In genomic region chr3:32419766-32420137, GRCh38 we compare ENCODE assay signal across 9 cellular contexts. TPM values are rescaled to one million over a fixed set of nuclear protein-coding genes. Genes with fewer than 3 reads are reported as not detected.
DNase-seq lines count a peak whose midpoint lies in the region; ATAC-seq and TF ChIP-seq lines count a peak whose summit lies in the region.
"Had no signal": no experiment of that assay in that cellular context is flagged by ENCODE, and none has a peak within 500 bp of the region (broad histone marks: within the 10 kb centered on the region; RNA-seq: fewer than 3 reads in every experiment).

No MANE protein-coding gene starts in this region.

- H2AFZ ChIP-seq in IMR-90 (replicated peaks; ENCODE audit: low read length, poor library complexity), result peak overlapping the region; percentile 45

- no peak for TF ChIP-seq RAD21 in IMR-90 (IDR thresholded peaks at IDR 0.05; ENCODE audit: low read length)

- no peak overlapping the region for H3K4me2 ChIP-seq in IMR-90 (ENCODE audit: low read depth, low read length)

- H3K36me3 ChIP-seq in CD4-positive, CD25-positive, alpha-beta regulatory T cell (ENCODE audit: control insufficient read depth, insufficient read depth, low read length), result no peaks in the 10 kb centered on the region
- H3K36me3 ChIP-seq in IMR-90 (ENCODE audit: control insufficient read depth, insufficient read depth, low read length), result no peaks in the 10 kb centered on the region
- no peaks in the 10 kb centered on the region for H3K36me3 ChIP-seq in ascending aorta

- intact Hi-C loops in IMR-90 (cut with micrococcal nuclease), result no loop called here
- intact Hi-C loops in ascending aorta (cut with DNase I), result no loop called here

- no peaks in the 10 kb centered on the region for H3K9me3 ChIP-seq in CD4-positive, CD25-positive, alpha-beta regulatory T cell (ENCODE audit: control insufficient read depth in 2 of 2, low read length in 2 of 2)
- H3K9me3 ChIP-seq in IMR-90 (ENCODE audit: control insufficient read depth, insufficient read depth, low read length), result no peaks in the 10 kb centered on the region
- no peaks in the 10 kb centered on the region for H3K9me3 ChIP-seq in ascending aorta

- H3K9me3 Mint-ChIP-seq in CD4-positive, CD25-positive, alpha-beta regulatory T cell, result no peaks in the 10 kb centered on the region
- H3K9me3 Mint-ChIP-seq in naive thymus-derived CD8-positive, alpha-beta T cell, result no peaks in the 10 kb centered on the region

- POLR2A ChIA-PET in IMR-90 (lab: Charles Lee; ENCODE audit: unreplicated experiment), result no interaction called here
- POLR2A ChIA-PET in naive thymus-derived CD8-positive, alpha-beta T cell (lab: Charles Lee), result interaction anchor here (0.8 to 18.8 kb wide), 7 partner anchors 9 to 48 kb away, joined by 3 to 353 read pairs (median 4); no protein-coding TSS in a partner anchor
- POLR2A ChIA-PET in GM10248 (lab: Yijun Ruan, JAX), result no interaction called here

- 100% methylated on average over 1 of the region's 2 CpGs; no CpG with 5 or more reads in 1 of the 2 experiments for WGBS in IMR-90 (ENCODE audit: extremely low coverage in 2 of 2, insufficient read length in 1 of 2), 2 experiments

- peak overlapping the region; percentile 59 for H2BK120ac ChIP-seq in IMR-90 (ENCODE audit: low read depth, low read length)

- in situ Hi-C loops in IMR-90 (cut with MboI; ENCODE audit: low sequenced_read_pairs), result no loop called here

- DNase-seq in CD4-positive, CD25-positive, alpha-beta regulatory T cell, result no peak
- DNase-seq in IMR-90, result no peak
- DNase-seq in ascending aorta (ENCODE audit: low spot score in 2 of 2), result no peak
- no peak for DNase-seq in naive thymus-derived CD8-positive, alpha-beta T cell
- no peak for DNase-seq in NK-92 treated with Interleukin-12 subunit alpha and Interleukin-12 subunit beta, amount 100 ng/mL, for 24 hours (lab: John Stamatoyannopoulos, UW)
- no peak for DNase-seq in COR-L47 (lab: John Stamatoyannopoulos, UW)
- no peak for DNase-seq in HK-2 (ENCODE audit: unreplicated experiment)
- no peak for DNase-seq in GM10248 (ENCODE audit: extremely low spot score)

- no peak for ATAC-seq in CD4-positive, CD25-positive, alpha-beta regulatory T cell (ENCODE audit: low read depth in 2 of 2)
- no peak for ATAC-seq in IMR-90 (ENCODE audit: low read depth)
- ATAC-seq in naive thymus-derived CD8-positive, alpha-beta T cell, result no peak

- no peak overlapping the region for H3K9ac ChIP-seq in IMR-90 (ENCODE audit: low read depth, low read length)

- peak overlapping the region; percentile 85 for H3K18ac ChIP-seq in IMR-90 (ENCODE audit: low read depth, low read length)

- H2BK5ac ChIP-seq in IMR-90 (ENCODE audit: low read depth, low read length, poor library complexity, severe bottlenecking), result peak overlapping the region; percentile 53

- TF ChIP-seq POLR2A in IMR-90 (IDR thresholded peaks at IDR 0.05; ENCODE audit: low read depth, low read length), result no peak

- no peaks in the 10 kb centered on the region for H3K27me3 ChIP-seq in CD4-positive, CD25-positive, alpha-beta regulatory T cell (ENCODE audit: control insufficient read depth, insufficient read depth, low read length)
- no peaks in the 10 kb centered on the region for H3K27me3 ChIP-seq in IMR-90 (ENCODE audit: control insufficient read depth, insufficient read depth, low read length)
- H3K27me3 ChIP-seq in ascending aorta, result no peaks in the 10 kb centered on the region

- no TSS peak for BruUV-seq in IMR-90 (replicated peaks; lab: Mats Ljungman, UMichigan)

- peak overlapping the region; percentile 48; the same call in 1 of the 2 replicates for H4K5ac ChIP-seq in IMR-90 (ENCODE audit: low read depth, low read length)

- CTCF ChIA-PET in IMR-90 (lab: Yijun Ruan, JAX) (interaction anchor here (0.6 kb wide), 1 partner anchor 39 kb away, joined by 4 read pairs; no protein-coding TSS in a partner anchor), GM10248 (lab: Yijun Ruan, JAX) (interaction anchor here (0.9 to 9.0 kb wide), 6 partner anchors 10 to 49 kb away, joined by 3 to 76 read pairs (median 4); no protein-coding TSS in a partner anchor)

- dilution Hi-C loops in IMR-90 (cut with HindIII; ENCODE audit: low sequenced_read_pairs, unreplicated experiment), result no loop called here

- H3K27ac Mint-ChIP-seq in CD4-positive, CD25-positive, alpha-beta regulatory T cell, result peak overlapping the region; percentile 92 to 99 (median 95)
- peak overlapping the region; percentile 93 to 100 (median 97) for H3K27ac Mint-ChIP-seq in naive thymus-derived CD8-positive, alpha-beta T cell

- H3K4me1 ChIP-seq in CD4-positive, CD25-positive, alpha-beta regulatory T cell (ENCODE audit: control insufficient read depth, insufficient read depth, low read length, poor library complexity, severe bottlenecking), result peaks cover 91% of the 10 kb centered on the region
- H3K4me1 ChIP-seq in IMR-90 (ENCODE audit: control insufficient read depth, insufficient read depth, low read length) (peaks cover 16% of the 10 kb centered on the region), ascending aorta (peaks cover 12 to 21% of the 10 kb centered on the region in 2 donors)

- peak overlapping the region; percentile 65; the same call in 1 of the 2 replicates for H3K14ac ChIP-seq in IMR-90 (replicated peaks; ENCODE audit: low read depth, low read length)

- H4K91ac ChIP-seq in IMR-90 (ENCODE audit: insufficient read depth, low read depth, low read length), result peak overlapping the region; percentile 53; the same call in 1 of the 2 replicates

- H2AK5ac ChIP-seq in IMR-90 (ENCODE audit: low read depth, low read length), result peak overlapping the region; percentile 65; the same call in 1 of the 2 replicates

- H3K27ac ChIP-seq in CD4-positive, CD25-positive, alpha-beta regulatory T cell (ENCODE audit: insufficient read depth, low read length, poor library complexity, severe bottlenecking), result peak overlapping the region; percentile 60
- no peak overlapping the region for H3K27ac ChIP-seq in IMR-90 (ENCODE audit: insufficient read depth, low read length)
- peak overlapping the region; percentile 19 to 58 for H3K27ac ChIP-seq in ascending aorta

- H3K4me3 Mint-ChIP-seq in CD4-positive, CD25-positive, alpha-beta regulatory T cell, result peak overlapping the region; percentile 22 to 83 (median 60)
- H3K4me3 Mint-ChIP-seq in naive thymus-derived CD8-positive, alpha-beta T cell, result peak overlapping the region; percentile 68 to 83 (median 79)

- H3K27me3 Mint-ChIP-seq in CD4-positive, CD25-positive, alpha-beta regulatory T cell, result no peaks in the 10 kb centered on the region
- no peaks in the 10 kb centered on the region for H3K27me3 Mint-ChIP-seq in naive thymus-derived CD8-positive, alpha-beta T cell

- peaks cover 22% of the 10 kb centered on the region for H3K9me1 ChIP-seq in IMR-90 (ENCODE audit: insufficient read depth, low read length)

- H3K36me3 Mint-ChIP-seq in CD4-positive, CD25-positive, alpha-beta regulatory T cell, result peaks cover 9% of the 10 kb centered on the region
- H3K36me3 Mint-ChIP-seq in naive thymus-derived CD8-positive, alpha-beta T cell, result peaks cover 0 to 2% (median 0%) of the 10 kb centered on the region in 3 donors

- peaks cover 13% of the 10 kb centered on the region; the same call in 1 of the 2 replicates for H4K20me1 ChIP-seq in IMR-90 (ENCODE audit: insufficient read depth, low read length)

- H3K4ac ChIP-seq in IMR-90 (ENCODE audit: low read depth, low read length), result peak overlapping the region; percentile 18; the same call in 1 of the 2 replicates

- H2BK20ac ChIP-seq in IMR-90 (ENCODE audit: low read depth, low read length), result peak overlapping the region; percentile 73; the same call in 1 of the 2 replicates

- no peak overlapping the region for H3K56ac ChIP-seq in IMR-90 (ENCODE audit: extremely low read depth, insufficient read depth, low read length)

- H4K8ac ChIP-seq in IMR-90 (ENCODE audit: low read depth in 2 of 2, low read length in 2 of 2), result peak overlapping the region in 1 of 2 experiments; percentile 37; a peak in 2 of 4 replicates

- no peak overlapping the region for H2AK9ac ChIP-seq in IMR-90 (replicated peaks; ENCODE audit: low read depth, low read length, poor library complexity)

- H3K23ac ChIP-seq in IMR-90 (ENCODE audit: low read depth, low read length), result peak overlapping the region; percentile 4; the same call in 1 of the 2 replicates

- peak overlapping the region; percentile 16 for H3K4me3 ChIP-seq in CD4-positive, CD25-positive, alpha-beta regulatory T cell (ENCODE audit: low read depth, low read length)
- H3K4me3 ChIP-seq in IMR-90 (ENCODE audit: insufficient read depth, low read depth, low read length) (no peak overlapping the region), ascending aorta (no peak overlapping the region)
- H3K4me3 ChIP-seq: lung had no signal

- H3K79me1 ChIP-seq in IMR-90 (ENCODE audit: low read depth in 1 of 2, low read length in 2 of 2), result peaks cover 16 to 62% of the 10 kb centered on the region in 2 experiments; a peak in 3 of 4 replicates

- TF ChIP-seq CTCF in IMR-90 (conservative IDR thresholded peaks at IDR 0.05; ENCODE audit: low read depth, low read length) (no peak), ascending aorta (IDR thresholded peaks at IDR 0.05) (no peak), GM10248 (IDR thresholded peaks at IDR 0.05; ENCODE audit: control extremely low read depth, extremely low read depth, low read depth, missing control alignments) (no peak)

- H3K4me1 Mint-ChIP-seq in CD4-positive, CD25-positive, alpha-beta regulatory T cell, result peaks cover 24 to 97% (median 85%) of the 10 kb centered on the region in 4 donors
- H3K4me1 Mint-ChIP-seq in naive thymus-derived CD8-positive, alpha-beta T cell, result peaks cover 62 to 100% (median 97%) of the 10 kb centered on the region in 4 donors

- H2BK15ac ChIP-seq in IMR-90 (ENCODE audit: low read depth, low read length), result peak overlapping the region; percentile 49; the same call in 2 of the 3 replicates

TF ChIP-seq in IMR-90, 13 proteins besides CTCF, POLR2A, EP300 and RAD21 (continues in another document):
- TF ChIP-seq ELK1 (IDR thresholded peaks at IDR 0.05; ENCODE audit: borderline replicate concordance, low read depth, low read length), result no peak

RNA-seq across cellular contexts. Expression of gene CMTM7, which starts 28.1 kb away (rescaled TPM):
- total RNA-seq in CD4-positive, CD25-positive, alpha-beta regulatory T cell, result 77.3 TPM
- 100 to 1,000 TPM; 141 to 231 (median 171) TPM for polyA plus RNA-seq in CD4-positive, CD25-positive, alpha-beta regulatory T cell
- total RNA-seq in IMR-90 (2012; rRNA removed) (3.4 and 3.9 TPM in 2 replicates), ascending aorta (21.9 TPM)
- 31.4 and 33.7 TPM in 2 replicates for polyA plus RNA-seq in IMR-90 (2012; rRNA removed)
- polyA plus RNA-seq in IMR-90 (2012; cell fraction: cytosol; rRNA removed), result 30.2 and 33.4 TPM in 2 replicates
- polyA plus RNA-seq in IMR-90 (2012; cell fraction: nucleus; rRNA removed; ENCODE audit: low replicate concordance), result 16.1 and 21.9 TPM in 2 replicates
- total RNA-seq in naive thymus-derived CD8-positive, alpha-beta T cell, result 10 to 100 TPM; 46.4 to 48.8 TPM
- polyA plus RNA-seq in naive thymus-derived CD8-positive, alpha-beta T cell, result 100 to 1,000 TPM in 1 of 3 donors, 10 to 100 TPM in 2; 67.4 to 122 (median 98.5) TPM
